ENCODE assay signal across 10 cellular contexts in the genomic region with DNA sequence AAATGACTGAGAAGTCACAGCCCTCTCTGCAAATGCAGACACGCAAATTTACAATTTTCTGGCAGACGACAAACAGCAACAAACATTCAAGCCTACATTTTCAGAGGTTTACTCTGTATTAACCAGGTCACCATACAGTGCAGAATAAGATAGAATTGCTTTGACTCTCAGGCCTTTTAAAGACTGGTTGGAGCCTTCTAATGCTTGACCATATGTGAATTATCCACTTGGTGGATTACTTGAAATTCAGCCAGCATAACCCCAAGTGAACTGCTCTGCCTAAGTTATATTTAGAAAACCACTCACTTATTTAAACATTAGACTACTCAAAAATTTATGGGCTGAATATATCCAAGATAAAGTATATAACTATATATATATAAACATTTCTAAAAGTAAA.
A peak's percentile ranks its signal among the peaks of the same experiment; 100 is the strongest.
DNase-seq lines count a peak whose midpoint lies in the region; ATAC-seq and TF ChIP-seq lines count a peak whose summit lies in the region.
"Had no signal": no experiment of that assay in that cellular context is flagged by ENCODE, and none has a peak within 500 bp of the region (broad histone marks: within the 10 kb centered on the region; RNA-seq: fewer than 3 reads in every experiment).

No MANE protein-coding gene starts in this region.

- WGBS in HUES64, result 84% methylated on average over 2 of the region's 2 CpGs

- 0 out of 2 replicates have a peak overlapping the region, but pooled peaks have one; percentile 12 for H3K9ac ChIP-seq in HUES64 (ENCODE audit: low read depth, low read length)
- H3K9ac ChIP-seq in adipocyte (ENCODE audit: low read length), result no peak overlapping the region

- H3K9me3 ChIP-seq in HUES64 (ENCODE audit: insufficient read depth, low read depth, low read length) (no peaks in the 10 kb centered on the region), adipocyte (ENCODE audit: control insufficient read depth, low read length) (no peaks in the 10 kb centered on the region), right atrium auricular region (no peaks in the 10 kb centered on the region)
- H3K9me3 ChIP-seq: adrenal gland had no signal

- TF ChIP-seq CTCF in right atrium auricular region (IDR thresholded peaks at IDR 0.05), result no peak
- TF ChIP-seq CTCF in GM13977 (IDR thresholded peaks at IDR 0.05; ENCODE audit: extremely low read depth, insufficient read depth, missing control alignments), result no peak

- H3K4me3 ChIP-seq in HUES64 (ENCODE audit: low read length), result no peak overlapping the region
- peak overlapping the region; percentile 35 for H3K4me3 ChIP-seq in adipocyte (ENCODE audit: low read length)
- H3K4me3 ChIP-seq in right atrium auricular region, result no peak overlapping the region
- H3K4me3 ChIP-seq: adrenal gland had no signal

- H3K36me3 ChIP-seq in HUES64 (ENCODE audit: insufficient read depth, low read length) (no peaks in the 10 kb centered on the region), adipocyte (ENCODE audit: control insufficient read depth, insufficient read depth, low read length, severe bottlenecking) (no peaks in the 10 kb centered on the region), right atrium auricular region (no peaks in the 10 kb centered on the region)
- H3K36me3 ChIP-seq: adrenal gland had no signal

- H3K27me3 ChIP-seq in HUES64 (ENCODE audit: insufficient read depth, low read length), result no peaks in the 10 kb centered on the region
- H3K27me3 ChIP-seq in adipocyte (replicated peaks; ENCODE audit: control insufficient read depth, insufficient read depth, low read length), result no peaks in the 10 kb centered on the region
- no peaks in the 10 kb centered on the region for H3K27me3 ChIP-seq in right atrium auricular region
- H3K27me3 ChIP-seq: adrenal gland had no signal

- peaks cover 7% of the 10 kb centered on the region for H3K4me1 ChIP-seq in HUES64 (ENCODE audit: insufficient read depth, low read length)
- H3K4me1 ChIP-seq in adipocyte (ENCODE audit: control insufficient read depth, insufficient read depth, low read length), result peaks cover 34% of the 10 kb centered on the region
- H3K4me1 ChIP-seq in right atrium auricular region, result peaks cover 0 to 28% of the 10 kb centered on the region in 2 donors

- peak; percentile 33 for DNase-seq in adipocyte (ENCODE audit: low read depth)
- no peak for DNase-seq in right atrium auricular region (ENCODE audit: low spot score)
- peak; percentile 43 for DNase-seq in stromal cell of bone marrow (ENCODE audit: low read depth)
- no peak for DNase-seq in GM13977 (ENCODE audit: low spot score)
- DNase-seq: adrenal gland, left colon had no signal

- in situ Hi-C loops in GM13977 (cut with MboI; ENCODE audit: low pct_unique_long_range_greater_than_20kb, low sequenced_read_pairs, unreplicated experiment), result no loop called here

- ATAC-seq in HG03045 (IDR thresholded peaks at IDR 0.05; ENCODE audit: unreplicated experiment), result no peak
- ATAC-seq in HG02571 (IDR thresholded peaks at IDR 0.05; ENCODE audit: unreplicated experiment), result no peak
- ATAC-seq in HG02870 (IDR thresholded peaks at IDR 0.05; ENCODE audit: unreplicated experiment), result no peak
- ATAC-seq: left colon had no signal

- H3K27ac ChIP-seq in HUES64 (ENCODE audit: low read depth, low read length), result peak overlapping the region; percentile 56
- peak overlapping the region; percentile 44 to 64 for H3K27ac ChIP-seq in right atrium auricular region

Comparison
In these comparisons a context has a peak if more than half of its experiments do, and no peak if none do; other contexts are left out.
1. DNase-seq: peak in adipocyte (single experiment) and stromal cell of bone marrow (single experiment); none in right atrium auricular region (single experiment) and GM13977 (single experiment).